In the genomic region with DNA sequence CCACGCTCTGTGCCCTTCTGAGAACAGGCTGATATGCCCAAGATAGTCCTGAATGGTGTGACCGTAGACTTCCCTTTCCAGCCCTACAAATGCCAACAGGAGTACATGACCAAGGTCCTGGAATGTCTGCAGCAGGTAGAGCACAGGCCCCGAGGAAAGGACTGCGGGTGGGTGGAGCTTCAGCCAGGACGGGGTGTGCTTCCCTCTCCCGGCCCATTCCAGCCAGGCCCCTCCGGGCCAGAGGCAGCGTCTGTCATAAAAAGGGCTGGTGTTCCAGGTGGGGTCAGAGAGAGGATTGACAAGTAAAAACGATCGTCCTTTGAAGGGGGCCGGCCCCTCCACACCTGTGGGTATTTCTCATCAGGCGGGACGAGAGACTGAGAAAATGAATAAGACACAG, we compare ENCODE assay signal across 9 cellular contexts. TPM values are rescaled to one million over a fixed set of nuclear protein-coding genes. Genes with fewer than 3 reads are reported as not detected.
DNase-seq lines count a peak whose midpoint lies in the region; ATAC-seq, FAIRE-seq and TF ChIP-seq lines count a peak whose summit lies in the region.
"Had no signal": no experiment of that assay in that cellular context is flagged by ENCODE, and none has a peak within 500 bp of the region (broad histone marks: within the 10 kb centered on the region; RNA-seq: fewer than 3 reads in every experiment).

No MANE protein-coding gene starts in this region.

- peak; percentile 74 for FAIRE-seq in HepG2 (lab: Jason Lieb, UNC)

- no peak; the same call in 1 of the 2 replicates for TF ChIP-seq CTCF in HepG2 (CRISPR knock-in tag; IDR thresholded peaks at IDR 0.05)
- no peak for TF ChIP-seq CTCF in tibial artery (IDR thresholded peaks at IDR 0.05)

- peaks cover 36% of the 10 kb centered on the region for H3K4me1 Mint-ChIP-seq in activated T-cell treated with anti-CD3 and anti-CD28 coated beads, Interleukin-2, amount 50 U/mL, for 24 hours (ENCODE audit: low read depth)

- peaks cover 62% of the 10 kb centered on the region for H3K36me3 Mint-ChIP-seq in activated T-cell treated with anti-CD3 and anti-CD28 coated beads, Interleukin-2, amount 50 U/mL, for 24 hours (ENCODE audit: low read depth)

- H2AFZ ChIP-seq in HepG2 (ENCODE audit: low read length) = no peak overlapping the region

- CTCF ChIA-PET in HepG2 (lab: Yijun Ruan, JAX; ENCODE audit: low intra/inter-chr PET ratio, low total read pairs) = no interaction called here

- POLR2A ChIA-PET in HepG2 (lab: Yijun Ruan, JAX) = interaction anchor here (0.6 to 2.8 kb wide), 5 partner anchors 32 to 406 kb away, joined by 3 to 30 read pairs (median 3); a partner anchor contains a TSS

- H4K20me1 ChIP-seq in HepG2 (ENCODE audit: insufficient read depth, low read length) = no peaks in the 10 kb centered on the region

- H3K27me3 ChIP-seq in adipocyte (replicated peaks; ENCODE audit: control insufficient read depth, insufficient read depth, low read length) = peaks cover under 1% of the 10 kb centered on the region
- H3K27me3 ChIP-seq in HepG2 (ENCODE audit: control insufficient read depth in 1 of 2, insufficient read depth in 2 of 2, low read length in 2 of 2) = no peaks in the 10 kb centered on the region; a peak in 1 of 5 replicates
- H3K27me3 ChIP-seq in tibial artery = no peaks in the 10 kb centered on the region

- DNase-seq in activated T-cell treated with anti-CD3 and anti-CD28 coated beads, Interleukin-2, amount 50 U/mL, for 24 hours = no peak
- no peak for DNase-seq in activated T-cell treated with anti-CD3 and anti-CD28 coated beads for 4 hours
- DNase-seq in adipocyte (ENCODE audit: low read depth) = no peak
- DNase-seq in HepG2 (ENCODE audit: low spot score) = no peak
- DNase-seq in tibial artery = no peak
- DNase-seq in LoVo (ENCODE audit: low spot score) = no peak
- DNase-seq in NCI-H345 (lab: John Stamatoyannopoulos, UW) = no peak
- no peak for DNase-seq in NCI-H1417 treated with DMSO at 0.1 percent for 48 hours (lab: John Stamatoyannopoulos, UW)
- DNase-seq: activated CD8-positive, alpha-beta memory T cell treated with anti-CD3 and anti-CD28 coated beads, Interleukin-2, amount 50 U/mL, for 48 hours had no signal

- BruUV-seq in HepG2 (replicated peaks; lab: Mats Ljungman, UMichigan) = no TSS peak

- no peaks in the 10 kb centered on the region for H3K9me3 Mint-ChIP-seq in activated T-cell treated with anti-CD3 and anti-CD28 coated beads, Interleukin-2, amount 50 U/mL, for 24 hours

- H3K4me2 ChIP-seq in HepG2 (ENCODE audit: low read depth, low read length) = peak overlapping the region; percentile 93

- H3K9ac ChIP-seq in adipocyte (ENCODE audit: low read length) (peak overlapping the region; percentile 95), HepG2 (ENCODE audit: insufficient read depth, low read depth, low read length) (peak overlapping the region; percentile 87)

- H3K36me3 ChIP-seq in adipocyte (ENCODE audit: control insufficient read depth, insufficient read depth, low read length, severe bottlenecking) = peaks cover 38% of the 10 kb centered on the region
- H3K36me3 ChIP-seq in HepG2 (replicated peaks in 1 of 2; ENCODE audit: control insufficient read depth in 1 of 2, insufficient read depth in 2 of 2, low read length in 2 of 2) = peaks cover 21 to 31% of the 10 kb centered on the region in 2 experiments
- peaks cover 0 to 42% (median 30%) of the 10 kb centered on the region in 3 donors for H3K36me3 ChIP-seq in tibial artery

- in situ Hi-C loops in HepG2 (cut with HindIII; ENCODE audit: extremely low pct_ligation_motif_present, low pct_unique_long_range_greater_than_20kb) = no loop called here

- H3K79me2 ChIP-seq in HepG2 (ENCODE audit: insufficient read depth, low read length) = peaks cover 17% of the 10 kb centered on the region

- intact Hi-C loops in HepG2 (cut with micrococcal nuclease; ENCODE audit: unreplicated experiment) (loop anchor here (10.0 kb wide), 1 partner anchor 125 kb away; a partner anchor contains a TSS), tibial artery (cut with DNase I; ENCODE audit: low total_unique reads) (loop anchor here (5.0 to 10.0 kb wide), 2 partner anchors 48 to 75 kb away; a partner anchor contains a TSS)

- H3K27ac Mint-ChIP-seq in activated T-cell treated with anti-CD3 and anti-CD28 coated beads, Interleukin-2, amount 50 U/mL, for 24 hours = peak overlapping the region; percentile 99

- TF ChIP-seq RAD21 in HepG2 (CRISPR knock-in tag; IDR thresholded peaks at IDR 0.05) = 0 out of 2 replicates have a peak, but pooled peaks have one; percentile 20

- H3K4me1 ChIP-seq in adipocyte (ENCODE audit: control insufficient read depth, insufficient read depth, low read length) (peaks cover 19% of the 10 kb centered on the region), HepG2 (ENCODE audit: insufficient read depth, low read length) (peaks cover 31% of the 10 kb centered on the region), tibial artery (peaks cover 0 to 30% (median 21%) of the 10 kb centered on the region in 4 donors)

- H3K9me3 ChIP-seq in adipocyte (ENCODE audit: control insufficient read depth, low read length) (no peaks in the 10 kb centered on the region), HepG2 (ENCODE audit: low read length) (no peaks in the 10 kb centered on the region), tibial artery (no peaks in the 10 kb centered on the region)

- H3K27ac ChIP-seq in HepG2 (ENCODE audit: extremely low read length, insufficient read depth, low read length) (peak overlapping the region; percentile 65), tibial artery (peak overlapping the region; percentile 81 to 86)

- H3K4me3 ChIP-seq in adipocyte (ENCODE audit: low read length) = peak overlapping the region; percentile 94
- peak overlapping the region; percentile 78 to 95 (median 94) for H3K4me3 ChIP-seq in HepG2 (replicated peaks in 1 of 3; ENCODE audit: insufficient read depth in 1 of 3, low read depth in 2 of 3, low read length in 3 of 3)
- peak overlapping the region; percentile 64 to 76 for H3K4me3 ChIP-seq in tibial artery

- TF ChIP-seq EP300 in HepG2 (IDR thresholded peaks at IDR 0.05; ENCODE audit: low read depth in 2 of 2, low read length in 2 of 2) (no peak), HepG2 (CRISPR knock-in tag; IDR thresholded peaks at IDR 0.05; ENCODE audit: borderline replicate concordance) (no peak)

- WGBS in HepG2 (ENCODE audit: low lambda C conversion rate) = 53% methylated on average over 13 of the region's 13 CpGs

- no peaks in the 10 kb centered on the region for H3K27me3 Mint-ChIP-seq in activated T-cell treated with anti-CD3 and anti-CD28 coated beads, Interleukin-2, amount 50 U/mL, for 24 hours

- TF ChIP-seq POLR2A in HepG2 (IDR thresholded peaks at IDR 0.05; ENCODE audit: insufficient read depth in 1 of 2, low read depth in 2 of 2, low read length in 2 of 2) = no peak

- peak; percentile 49 for ATAC-seq in HepG2

- H3K4me3 Mint-ChIP-seq in activated T-cell treated with anti-CD3 and anti-CD28 coated beads, Interleukin-2, amount 50 U/mL, for 24 hours = peak overlapping the region; percentile 97

RNA-seq across cellular contexts. Expression of a gene that starts 1.3 kb away (rescaled TPM):
- total RNA-seq in HepG2 (2016; rRNA removed; fragmentation: Illumina TruSeq; extraction: Trizol) = 10.9 and 21.8 TPM in 2 replicates
- 1.6 and 2.4 TPM in 2 replicates for total RNA-seq in HepG2 (2016; cell fraction: cytosol; rRNA removed; fragmentation: Illumina TruSeq; extraction: Trizol; ENCODE audit: low read depth)
- 8.3 and 23.6 TPM in 2 replicates for total RNA-seq in HepG2 (2016; cell fraction: insoluble cytoplasmic fraction; rRNA removed; fragmentation: Illumina TruSeq; extraction: Trizol)
- total RNA-seq in HepG2 (2016; cell fraction: membrane; rRNA removed; fragmentation: Illumina TruSeq; extraction: Trizol) = 4.7 and 6.3 TPM in 2 replicates
- total RNA-seq in HepG2 (2016; cell fraction: nucleus; rRNA removed; fragmentation: Illumina TruSeq; extraction: Trizol) = 34.3 and 37.2 TPM in 2 replicates
- polyA plus RNA-seq in HepG2 (2011; rRNA removed) = 29.5 and 36.4 TPM in 2 replicates
- polyA plus RNA-seq in HepG2 (2011; cell fraction: cytosol; rRNA removed) = 3.8 and 9.1 TPM in 2 replicates
- 268 and 385 TPM in 2 replicates for polyA plus RNA-seq in HepG2 (2011; cell fraction: nucleus; rRNA removed)
- 16.7 and 17.6 TPM in 2 replicates for polyA plus RNA-seq in HepG2 (2012)
- polyA plus RNA-seq in HepG2 (2016; cell fraction: cytosol; fragmentation: Illumina TruSeq; extraction: Trizol; ENCODE audit: low read depth) = 1.9 TPM in 2 replicates
- polyA plus RNA-seq in HepG2 (2016; cell fraction: insoluble cytoplasmic fraction; fragmentation: Illumina TruSeq; extraction: Trizol; ENCODE audit: low read depth) = 8.6 and 15.7 TPM in 2 replicates
- polyA plus RNA-seq in HepG2 (2016; cell fraction: membrane; fragmentation: Illumina TruSeq; extraction: Trizol; ENCODE audit: low read depth) = 4.9 and 5.5 TPM in 2 replicates
- polyA plus RNA-seq in HepG2 (2016; cell fraction: nucleus; fragmentation: Illumina TruSeq; extraction: Trizol; ENCODE audit: insufficient read depth, low read depth) = 117 and 129 TPM in 2 replicates
- 47.6 and 86.8 TPM in 2 replicates for polyA minus RNA-seq in HepG2 (2011; rRNA and poly(A)+ RNA removed; ENCODE audit: low replicate concordance)
- polyA minus RNA-seq in HepG2 (2011; cell fraction: cytosol; rRNA and poly(A)+ RNA removed) = 5.5 and 5.7 TPM in 2 replicates
- polyA minus RNA-seq in HepG2 (2011; cell fraction: nucleus; rRNA and poly(A)+ RNA removed) = 78.0 and 85.2 TPM in 2 replicates

RNA-seq across cellular contexts. Expression of a gene that starts 6.1 kb away (rescaled TPM):
- 28.1 and 48.3 TPM in 2 replicates for total RNA-seq in HepG2 (2016; rRNA removed; fragmentation: Illumina TruSeq; extraction: Trizol)
- total RNA-seq in HepG2 (2016; cell fraction: cytosol; rRNA removed; fragmentation: Illumina TruSeq; extraction: Trizol; ENCODE audit: low read depth) = 9.7 and 10.6 TPM in 2 replicates
- 26.7 and 50.6 TPM in 2 replicates for total RNA-seq in HepG2 (2016; cell fraction: insoluble cytoplasmic fraction; rRNA removed; fragmentation: Illumina TruSeq; extraction: Trizol)
- total RNA-seq in HepG2 (2016; cell fraction: membrane; rRNA removed; fragmentation: Illumina TruSeq; extraction: Trizol) = 20.0 and 20.9 TPM in 2 replicates
- 36.8 and 43.1 TPM in 2 replicates for total RNA-seq in HepG2 (2016; cell fraction: nucleus; rRNA removed; fragmentation: Illumina TruSeq; extraction: Trizol)
- 21.0 and 28.5 TPM in 2 replicates for polyA plus RNA-seq in HepG2 (2011; rRNA removed)
- 22.7 and 33.5 TPM in 2 replicates for polyA plus RNA-seq in HepG2 (2011; cell fraction: cytosol; rRNA removed)
- polyA plus RNA-seq in HepG2 (2011; cell fraction: nucleus; rRNA removed) = 98.2 and 123 TPM in 2 replicates
- 13.1 and 18.3 TPM in 2 replicates for polyA plus RNA-seq in HepG2 (2012)
- 10.7 and 12.2 TPM in 2 replicates for polyA plus RNA-seq in HepG2 (2016; cell fraction: cytosol; fragmentation: Illumina TruSeq; extraction: Trizol; ENCODE audit: low read depth)
- 28.3 and 29.5 TPM in 2 replicates for polyA plus RNA-seq in HepG2 (2016; cell fraction: insoluble cytoplasmic fraction; fragmentation: Illumina TruSeq; extraction: Trizol; ENCODE audit: low read depth)
- 16.2 and 16.7 TPM in 2 replicates for polyA plus RNA-seq in HepG2 (2016; cell fraction: membrane; fragmentation: Illumina TruSeq; extraction: Trizol; ENCODE audit: low read depth)
- 84.0 and 90.0 TPM in 2 replicates for polyA plus RNA-seq in HepG2 (2016; cell fraction: nucleus; fragmentation: Illumina TruSeq; extraction: Trizol; ENCODE audit: insufficient read depth, low read depth)
- 1.7 and 23.2 TPM in 2 replicates for polyA minus RNA-seq in HepG2 (2011; rRNA and poly(A)+ RNA removed; ENCODE audit: low replicate concordance)
- 8.5 and 11.0 TPM in 2 replicates for polyA minus RNA-seq in HepG2 (2011; cell fraction: cytosol; rRNA and poly(A)+ RNA removed)
- 3.3 and 5.6 TPM in 2 replicates for polyA minus RNA-seq in HepG2 (2011; cell fraction: nucleus; rRNA and poly(A)+ RNA removed)

RNA-seq across cellular contexts. Expression of a gene that starts 32.5 kb away (rescaled TPM):
- 11.6 and 12.4 TPM in 2 replicates for total RNA-seq in HepG2 (2016; rRNA removed; fragmentation: Illumina TruSeq; extraction: Trizol)
- total RNA-seq in HepG2 (2016; cell fraction: cytosol; rRNA removed; fragmentation: Illumina TruSeq; extraction: Trizol; ENCODE audit: low read depth) = 2.2 and 2.3 TPM in 2 replicates
- 9.6 and 12.4 TPM in 2 replicates for total RNA-seq in HepG2 (2016; cell fraction: insoluble cytoplasmic fraction; rRNA removed; fragmentation: Illumina TruSeq; extraction: Trizol)
- total RNA-seq in HepG2 (2016; cell fraction: membrane; rRNA removed; fragmentation: Illumina TruSeq; extraction: Trizol) = 6.9 and 7.8 TPM in 2 replicates
- 7.8 and 10.3 TPM in 2 replicates for total RNA-seq in HepG2 (2016; cell fraction: nucleus; rRNA removed; fragmentation: Illumina TruSeq; extraction: Trizol)
- polyA plus RNA-seq in HepG2 (2011; rRNA removed) = 10.6 and 11.5 TPM in 2 replicates
- polyA plus RNA-seq in HepG2 (2011; cell fraction: cytosol; rRNA removed) = 8.5 and 9.9 TPM in 2 replicates
- polyA plus RNA-seq in HepG2 (2011; cell fraction: nucleus; rRNA removed) = 20.2 and 24.4 TPM in 2 replicates
- 6.9 and 8.7 TPM in 2 replicates for polyA plus RNA-seq in HepG2 (2012)
- 1.5 TPM in 2 replicates for polyA plus RNA-seq in HepG2 (2016; cell fraction: cytosol; fragmentation: Illumina TruSeq; extraction: Trizol; ENCODE audit: low read depth)
- polyA plus RNA-seq in HepG2 (2016; cell fraction: insoluble cytoplasmic fraction; fragmentation: Illumina TruSeq; extraction: Trizol; ENCODE audit: low read depth) = 9.6 and 12.8 TPM in 2 replicates
- 3.9 and 4.4 TPM in 2 replicates for polyA plus RNA-seq in HepG2 (2016; cell fraction: membrane; fragmentation: Illumina TruSeq; extraction: Trizol; ENCODE audit: low read depth)
- polyA plus RNA-seq in HepG2 (2016; cell fraction: nucleus; fragmentation: Illumina TruSeq; extraction: Trizol; ENCODE audit: insufficient read depth, low read depth) = 17.0 TPM in 2 replicates
- 9.4 and 15.1 TPM in 2 replicates for polyA minus RNA-seq in HepG2 (2011; rRNA and poly(A)+ RNA removed; ENCODE audit: low replicate concordance)
- polyA minus RNA-seq in HepG2 (2011; cell fraction: cytosol; rRNA and poly(A)+ RNA removed) = 6.5 and 6.7 TPM in 2 replicates
- 5.6 and 6.2 TPM in 2 replicates for polyA minus RNA-seq in HepG2 (2011; cell fraction: nucleus; rRNA and poly(A)+ RNA removed)

RNA-seq across cellular contexts. Expression of a gene that starts 37.1 kb away (rescaled TPM):
- not detected in 2 replicates for total RNA-seq in HepG2 (2016; rRNA removed; fragmentation: Illumina TruSeq; extraction: Trizol)
- not detected in 2 replicates for total RNA-seq in HepG2 (2016; cell fraction: cytosol; rRNA removed; fragmentation: Illumina TruSeq; extraction: Trizol; ENCODE audit: low read depth)
- total RNA-seq in HepG2 (2016; cell fraction: insoluble cytoplasmic fraction; rRNA removed; fragmentation: Illumina TruSeq; extraction: Trizol) = not detected in 2 replicates
- not detected in 2 replicates for total RNA-seq in HepG2 (2016; cell fraction: membrane; rRNA removed; fragmentation: Illumina TruSeq; extraction: Trizol)
- total RNA-seq in HepG2 (2016; cell fraction: nucleus; rRNA removed; fragmentation: Illumina TruSeq; extraction: Trizol) = not detected in 2 replicates
- 0.24 and 0.86 TPM in 2 replicates for polyA plus RNA-seq in HepG2 (2011; rRNA removed)
- polyA plus RNA-seq in HepG2 (2011; cell fraction: cytosol; rRNA removed) = 0.45 and 1.3 TPM in 2 replicates
- polyA plus RNA-seq in HepG2 (2011; cell fraction: nucleus; rRNA removed) = 22.5 and 36.0 TPM in 2 replicates
- 0.55 TPM in 1 of 2 replicates, not detected in the other for polyA plus RNA-seq in HepG2 (2012)
- 0.45 and 0.48 TPM in 2 replicates for polyA plus RNA-seq in HepG2 (2016; cell fraction: cytosol; fragmentation: Illumina TruSeq; extraction: Trizol; ENCODE audit: low read depth)
- polyA plus RNA-seq in HepG2 (2016; cell fraction: insoluble cytoplasmic fraction; fragmentation: Illumina TruSeq; extraction: Trizol; ENCODE audit: low read depth) = 0.32 TPM in 1 of 2 replicates, not detected in the other
- polyA plus RNA-seq in HepG2 (2016; cell fraction: membrane; fragmentation: Illumina TruSeq; extraction: Trizol; ENCODE audit: low read depth) = 0.37 and 0.71 TPM in 2 replicates
- polyA plus RNA-seq in HepG2 (2016; cell fraction: nucleus; fragmentation: Illumina TruSeq; extraction: Trizol; ENCODE audit: insufficient read depth, low read depth) = not detected in 2 replicates
- not detected in 2 replicates for polyA minus RNA-seq in HepG2 (2011; rRNA and poly(A)+ RNA removed; ENCODE audit: low replicate concordance)
- polyA minus RNA-seq in HepG2 (2011; cell fraction: cytosol; rRNA and poly(A)+ RNA removed) = not detected in 2 replicates
- not detected in 2 replicates for polyA minus RNA-seq in HepG2 (2011; cell fraction: nucleus; rRNA and poly(A)+ RNA removed)

RNA-seq across cellular contexts. Expression of a gene that starts 48.4 kb away (rescaled TPM):
- total RNA-seq in HepG2 (2016; rRNA removed; fragmentation: Illumina TruSeq; extraction: Trizol) = 33.7 and 51.1 TPM in 2 replicates
- 9.6 and 11.5 TPM in 2 replicates for total RNA-seq in HepG2 (2016; cell fraction: cytosol; rRNA removed; fragmentation: Illumina TruSeq; extraction: Trizol; ENCODE audit: low read depth)
- 31.8 and 53.2 TPM in 2 replicates for total RNA-seq in HepG2 (2016; cell fraction: insoluble cytoplasmic fraction; rRNA removed; fragmentation: Illumina TruSeq; extraction: Trizol)
- total RNA-seq in HepG2 (2016; cell fraction: membrane; rRNA removed; fragmentation: Illumina TruSeq; extraction: Trizol) = 22.2 and 23.1 TPM in 2 replicates
- total RNA-seq in HepG2 (2016; cell fraction: nucleus; rRNA removed; fragmentation: Illumina TruSeq; extraction: Trizol) = 37.5 and 46.0 TPM in 2 replicates
- polyA plus RNA-seq in HepG2 (2011; rRNA removed) = 32.0 and 42.8 TPM in 2 replicates
- 48.5 and 49.6 TPM in 2 replicates for polyA plus RNA-seq in HepG2 (2011; cell fraction: cytosol; rRNA removed)
- polyA plus RNA-seq in HepG2 (2011; cell fraction: nucleus; rRNA removed) = 123 and 125 TPM in 2 replicates
- polyA plus RNA-seq in HepG2 (2012) = 26.6 and 30.7 TPM in 2 replicates
- 8.8 and 9.1 TPM in 2 replicates for polyA plus RNA-seq in HepG2 (2016; cell fraction: cytosol; fragmentation: Illumina TruSeq; extraction: Trizol; ENCODE audit: low read depth)
- polyA plus RNA-seq in HepG2 (2016; cell fraction: insoluble cytoplasmic fraction; fragmentation: Illumina TruSeq; extraction: Trizol; ENCODE audit: low read depth) = 30.0 and 34.6 TPM in 2 replicates
- 12.6 and 13.5 TPM in 2 replicates for polyA plus RNA-seq in HepG2 (2016; cell fraction: membrane; fragmentation: Illumina TruSeq; extraction: Trizol; ENCODE audit: low read depth)
- polyA plus RNA-seq in HepG2 (2016; cell fraction: nucleus; fragmentation: Illumina TruSeq; extraction: Trizol; ENCODE audit: insufficient read depth, low read depth) = 86.0 and 91.0 TPM in 2 replicates
- polyA minus RNA-seq in HepG2 (2011; rRNA and poly(A)+ RNA removed; ENCODE audit: low replicate concordance) = 28.5 and 35.1 TPM in 2 replicates
- 10.4 and 12.4 TPM in 2 replicates for polyA minus RNA-seq in HepG2 (2011; cell fraction: cytosol; rRNA and poly(A)+ RNA removed)
- 55.9 and 67.1 TPM in 2 replicates for polyA minus RNA-seq in HepG2 (2011; cell fraction: nucleus; rRNA and poly(A)+ RNA removed)
